ENCODE assay signal across 8 cellular contexts in genomic region chr2:119679846-119680245, GRCh38. TPM values are rescaled to one million over a fixed set of nuclear protein-coding genes. Genes with fewer than 3 reads are reported as not detected.
DNase-seq lines count a peak whose midpoint lies in the region; ATAC-seq and TF ChIP-seq lines count a peak whose summit lies in the region.

No MANE protein-coding gene starts in this region.

- H3K9me3 Mint-ChIP-seq in IgD-negative memory B cell = no peaks in the 10 kb centered on the region

- peaks cover 4% of the 10 kb centered on the region for H3K36me3 Mint-ChIP-seq in IgD-negative memory B cell

- DNase-seq in AG04449 (ENCODE audit: low read depth, low spot score) = no peak
- DNase-seq in cardiac fibroblast (ENCODE audit: low read depth in 2 of 2) = no peak
- no peak for DNase-seq in NCI-H2227 (lab: John Stamatoyannopoulos, UW; ENCODE audit: unreplicated experiment)
- no peak for DNase-seq in UCSD-AML1 (lab: John Stamatoyannopoulos, UW; ENCODE audit: unreplicated experiment)

- ATAC-seq in GM19455 (IDR thresholded peaks at IDR 0.05; ENCODE audit: unreplicated experiment) (no peak), GM19467 (IDR thresholded peaks at IDR 0.05; ENCODE audit: unreplicated experiment) (no peak)

- peaks cover 0 to 16% of the 10 kb centered on the region in 2 donors for H3K36me3 ChIP-seq in muscle layer of duodenum (ENCODE audit: control insufficient read depth in 1 of 2, insufficient read depth in 2 of 2, low read length in 2 of 2)

- H3K9me3 ChIP-seq in muscle layer of duodenum (ENCODE audit: control insufficient read depth in 1 of 2, low read length in 2 of 2) = no peaks in the 10 kb centered on the region

- POLR2A ChIA-PET in AG04449 (lab: Yijun Ruan, JAX) = no interaction called here

- peak overlapping the region; percentile 83 to 96 (median 94) for H3K4me3 Mint-ChIP-seq in IgD-negative memory B cell

- H3K4me3 ChIP-seq in AG04449 (ENCODE audit: low read depth, low read length) (peak overlapping the region; percentile 94), cardiac fibroblast (replicated peaks in 1 of 2; ENCODE audit: low read depth in 2 of 2, low read length in 2 of 2) (peak overlapping the region; percentile 87), muscle layer of duodenum (ENCODE audit: low read depth in 1 of 2, low read length in 2 of 2) (peak overlapping the region; percentile 95 to 96)

- H3K4me1 ChIP-seq in muscle layer of duodenum (ENCODE audit: control insufficient read depth in 1 of 2, insufficient read depth in 2 of 2, low read length in 2 of 2) = peaks cover 0 to 9% of the 10 kb centered on the region in 2 donors

- no peaks in the 10 kb centered on the region for H3K27me3 ChIP-seq in muscle layer of duodenum (ENCODE audit: low read depth, low read length)

- no peaks in the 10 kb centered on the region for H3K27me3 Mint-ChIP-seq in IgD-negative memory B cell

- peak overlapping the region in 1 of 3 donors; percentile 65 for H3K27ac Mint-ChIP-seq in IgD-negative memory B cell

- peaks cover 16 to 23% (median 21%) of the 10 kb centered on the region in 3 donors for H3K4me1 Mint-ChIP-seq in IgD-negative memory B cell

- TF ChIP-seq CTCF in AG04449 (IDR thresholded peaks at IDR 0.05; ENCODE audit: insufficient read depth, low read length, missing control alignments) (no peak), cardiac fibroblast (IDR thresholded peaks at IDR 0.05; ENCODE audit: low read depth, low read length) (no peak)

- peak overlapping the region; percentile 69 for H3K27ac ChIP-seq in muscle layer of duodenum (ENCODE audit: low read length)

- CTCF ChIA-PET in AG04449 (lab: Yijun Ruan, JAX) = no interaction called here

RNA-seq across cellular contexts. Expression of gene TMEM177, which starts 0.8 kb away (rescaled TPM):
- 6.8 TPM for polyA plus RNA-seq in IgD-negative memory B cell
